ENCODE assay signal across 18 cellular contexts in genomic region chr1:7847599-7847998, GRCh38. TPM values are rescaled to one million over a fixed set of nuclear protein-coding genes. Genes with fewer than 3 reads are reported as not detected.
DNase-seq lines count a peak whose midpoint lies in the region; ATAC-seq and TF ChIP-seq lines count a peak whose summit lies in the region.
"Had no signal": no experiment of that assay in that cellular context is flagged by ENCODE, and none has a peak within 500 bp of the region (broad histone marks: within the 10 kb centered on the region; RNA-seq: fewer than 3 reads in every experiment).

No MANE protein-coding gene starts in this region.

- peaks cover 2% of the 10 kb centered on the region for H3K36me3 Mint-ChIP-seq in osteocyte (ENCODE audit: unreplicated experiment)

- no peak for TF ChIP-seq EP300 in gastroesophageal sphincter (IDR thresholded peaks at IDR 0.05)

- H3K4me3 ChIP-seq in ascending aorta: no peak overlapping the region
- no peak overlapping the region for H3K4me3 ChIP-seq in gastroesophageal sphincter
- H3K4me3 ChIP-seq: esophagus muscularis mucosa had no signal

- peaks cover 10% of the 10 kb centered on the region for H3K27me3 Mint-ChIP-seq in osteocyte (ENCODE audit: unreplicated experiment)

- ATAC-seq in gastroesophageal sphincter: no peak
- ATAC-seq: left lobe of liver had no signal

- TF ChIP-seq CTCF in osteocyte (IDR thresholded peaks at IDR 0.05): no peak
- TF ChIP-seq CTCF in ascending aorta (IDR thresholded peaks at IDR 0.05): no peak
- no peak for TF ChIP-seq CTCF in gastroesophageal sphincter (IDR thresholded peaks at IDR 0.05)

- H3K27ac ChIP-seq in ascending aorta: no peak overlapping the region
- no peak overlapping the region for H3K27ac ChIP-seq in gastroesophageal sphincter
- H3K27ac ChIP-seq: C4-2B, esophagus muscularis mucosa had no signal

- H3K9me3 ChIP-seq in ascending aorta (no peaks in the 10 kb centered on the region), gastroesophageal sphincter (no peaks in the 10 kb centered on the region)
- H3K9me3 ChIP-seq: esophagus muscularis mucosa had no signal

- no peak overlapping the region for H3K4me3 Mint-ChIP-seq in osteocyte (ENCODE audit: unreplicated experiment)
- H3K4me3 Mint-ChIP-seq: T-helper 2 cell treated with Interferon-gamma antibody and Interleukin-4, amounts not matched to agents 5 μg/mL and 100 μg/mL, for 36 hours had no signal

- intact Hi-C loops in ascending aorta (cut with DNase I): no loop called here

- 23 to 35% methylated on average over 3 to 4 of the region's 4 CpGs for WGBS in gastroesophageal sphincter (ENCODE audit: low coverage in 1 of 2), 2 donors

- peak overlapping the region; percentile 35 for H3K27ac Mint-ChIP-seq in osteocyte (ENCODE audit: unreplicated experiment)
- H3K27ac Mint-ChIP-seq: T-helper 2 cell treated with Interferon-gamma antibody and Interleukin-4, amounts not matched to agents 5 μg/mL and 100 μg/mL, for 36 hours had no signal

- peaks cover 4% of the 10 kb centered on the region for H3K4me1 Mint-ChIP-seq in osteocyte (ENCODE audit: unreplicated experiment)

- peaks cover 12 to 16% of the 10 kb centered on the region in 2 donors for H3K36me3 ChIP-seq in ascending aorta
- peaks cover 4 to 56% of the 10 kb centered on the region in 2 donors for H3K36me3 ChIP-seq in gastroesophageal sphincter

- DNase-seq in EH (ENCODE audit: low read depth): peak; percentile 72
- peak; percentile 41 for DNase-seq in NCI-H226
- peak; percentile 68 for DNase-seq in dedifferentiated amniotic fluid mesenchymal stem cell (ENCODE audit: extremely low spot score)
- DNase-seq in osteocyte (ENCODE audit: extremely low spot score, unreplicated experiment): no peak
- DNase-seq in ascending aorta (ENCODE audit: low spot score in 2 of 2): no peak
- DNase-seq in GM19238 (ENCODE audit: insufficient read length, low spot score): no peak
- no peak for DNase-seq in DMS79 treated with DMSO at 0.1 percent for 48 hours (lab: John Stamatoyannopoulos, UW)
- DNase-seq: activated CD4-positive, CD25-positive, alpha-beta regulatory T cell treated with anti-CD3 and anti-CD28 coated beads, Interleukin-2, amount 50 U/mL, for 72 hours; NCI-H1694 treated with DMSO at 0.1 percent for 48 hours; NCI-H446 treated with DMSO at 0.1 percent for 48 hours; occipital lobe had no signal

- H3K27me3 ChIP-seq in ascending aorta: no peaks in the 10 kb centered on the region
- no peaks in the 10 kb centered on the region for H3K27me3 ChIP-seq in gastroesophageal sphincter
- H3K27me3 ChIP-seq: esophagus muscularis mucosa had no signal

- no peaks in the 10 kb centered on the region for H3K9me3 Mint-ChIP-seq in osteocyte (ENCODE audit: unreplicated experiment)
- H3K9me3 Mint-ChIP-seq: T-helper 2 cell treated with Interferon-gamma antibody and Interleukin-4, amounts not matched to agents 5 μg/mL and 100 μg/mL, for 36 hours had no signal

- no peaks in the 10 kb centered on the region for H3K4me1 ChIP-seq in ascending aorta
- peaks cover 0 to 8% (median 0%) of the 10 kb centered on the region in 3 donors for H3K4me1 ChIP-seq in gastroesophageal sphincter

- TF ChIP-seq POLR2A in gastroesophageal sphincter (IDR thresholded peaks at IDR 0.05): no peak

RNA-seq across cellular contexts. Expression of gene UTS2, which starts 5.3 kb away (rescaled TPM):
- total RNA-seq in osteocyte (not detected in 2 replicates), ascending aorta (not detected), gastroesophageal sphincter (under 1 TPM in 2 of 4 donors, not detected in 2; 0.31 to 0.42 TPM)
- total RNA-seq: esophagus muscularis mucosa, left lobe of liver, mucosa of gallbladder, occipital lobe, skeletal muscle tissue had no signal

Comparison
In these comparisons a context has a peak if more than half of its experiments do, and no peak if none do; other contexts are left out.
1. DNase-seq: peak in EH (single experiment), NCI-H226 (single experiment) and dedifferentiated amniotic fluid mesenchymal stem cell (single experiment); none in osteocyte (single experiment), ascending aorta (0 of 2), GM19238 (single experiment) and DMS79 treated with DMSO at 0.1 percent for 48 hours (single experiment).